In genomic region chr3:104530934-104531333, GRCh38 we compare ENCODE assay signal across 24 cellular contexts.
"Had no signal": no experiment of that assay in that cellular context is flagged by ENCODE, and none has a peak within 500 bp of the region (broad histone marks: within the 10 kb centered on the region; RNA-seq: fewer than 3 reads in every experiment).

No MANE protein-coding gene starts in this region.

- H3K4me3 Mint-ChIP-seq: IgD-negative memory B cell had no signal

- ATAC-seq: HepG2, K562 had no signal

- H3K36me3 ChIP-seq: SJSA1 had no signal

- H3K27ac ChIP-seq: SJSA1, SK-N-MC had no signal

- H3K4me1 ChIP-seq: SJSA1 had no signal

- H3K27me3 ChIP-seq: SJSA1 had no signal

- H3K9me3 ChIP-seq: SJSA1 had no signal

- DNase-seq: MV-4-11, NCI-H1048, NCI-H1105, NCI-H1417, NCI-H1436 treated with DMSO at 0.1 percent for 48 hours, NCI-H1694 treated with DMSO at 0.1 percent for 48 hours, NCI-H1930, NCI-H2081, NCI-H2107, NCI-H2171, NCI-H226, NCI-H446, NCI-H510A, NCI-H524 treated with DMSO at 0.1 percent for 48 hours, NCI-H69, NCI-H774, Right ventricle myocardium superior, RPMI8226, SIG-M5 had no signal

- H3K27me3 Mint-ChIP-seq: IgD-negative memory B cell had no signal

- H3K4me3 ChIP-seq: K562, SJSA1, SK-N-MC had no signal

- H3K27ac Mint-ChIP-seq: IgD-negative memory B cell had no signal

- H3K36me3 Mint-ChIP-seq: IgD-negative memory B cell had no signal
